In genomic region chr3:23915537-23916108, GRCh38 we compare ENCODE assay signal across 8 cellular contexts. TPM values are rescaled to one million over a fixed set of nuclear protein-coding genes. Genes with fewer than 3 reads are reported as not detected.
DNase-seq lines count a peak whose midpoint lies in the region; ATAC-seq, FAIRE-seq and TF ChIP-seq lines count a peak whose summit lies in the region.

No MANE protein-coding gene starts in this region.

- H3K4me3 Mint-ChIP-seq in CD8-positive, alpha-beta memory T cell: peak overlapping the region; percentile 98 to 100 (median 99)

- H3K4me2 ChIP-seq in Karpas-422 (ENCODE audit: low read depth, low read length, poor library complexity, severe bottlenecking): peak overlapping the region; percentile 85

- intact Hi-C loops in left lung (cut with DNase I): no loop called here

- no peaks in the 10 kb centered on the region for H3K9me3 Mint-ChIP-seq in CD8-positive, alpha-beta memory T cell

- no peaks in the 10 kb centered on the region for H3K27me3 ChIP-seq in CD8-positive, alpha-beta memory T cell (ENCODE audit: insufficient read depth, low read length, poor library complexity, severe bottlenecking)
- H3K27me3 ChIP-seq in Karpas-422 (ENCODE audit: low read length) (no peaks in the 10 kb centered on the region; the same call in 1 of the 2 replicates), left lung (no peaks in the 10 kb centered on the region), tibial nerve (no peaks in the 10 kb centered on the region)

- TF ChIP-seq POLR2A in tibial nerve (IDR thresholded peaks at IDR 0.05): no peak

- ATAC-seq in left lung: no peak

- peaks cover 4 to 44% (median 19%) of the 10 kb centered on the region in 3 donors for H3K36me3 Mint-ChIP-seq in CD8-positive, alpha-beta memory T cell

- no peaks in the 10 kb centered on the region for H3K9me3 ChIP-seq in CD8-positive, alpha-beta memory T cell (ENCODE audit: low read length)
- H3K9me3 ChIP-seq in Karpas-422 (ENCODE audit: low read length) (no peaks in the 10 kb centered on the region), left lung (no peaks in the 10 kb centered on the region), tibial nerve (no peaks in the 10 kb centered on the region)

- H4K20me1 ChIP-seq in Karpas-422 (ENCODE audit: insufficient read depth, low read depth, low read length): peaks cover 30% of the 10 kb centered on the region

- H3K4me3 ChIP-seq in CD8-positive, alpha-beta memory T cell (ENCODE audit: low read length): peak overlapping the region; percentile 94
- H3K4me3 ChIP-seq in Karpas-422 (ENCODE audit: low read length) (peak overlapping the region; percentile 86), left lung (peak overlapping the region; percentile 63 to 86), tibial nerve (peak overlapping the region in 3 of 4 donors; percentile 75 to 97 (median 90))

- TF ChIP-seq EP300 in tibial nerve (IDR thresholded peaks at IDR 0.05): no peak

- no peak for TF ChIP-seq CTCF in left lung (IDR thresholded peaks at IDR 0.05)
- no peak for TF ChIP-seq CTCF in tibial nerve (IDR thresholded peaks at IDR 0.05)

- H3K27ac Mint-ChIP-seq in CD8-positive, alpha-beta memory T cell: peak overlapping the region in 6 of 8 donors; percentile 79 to 98 (median 96)

- 47 to 54% (median 52%) methylated on average over 7 of the region's 7 CpGs for WGBS in adipose tissue, 3 donors
- 52 to 53% methylated on average over 7 of the region's 7 CpGs for WGBS in tibial nerve, 2 donors

- no peaks in the 10 kb centered on the region for H3K9me2 ChIP-seq in Karpas-422 (replicated peaks; ENCODE audit: insufficient read depth, low read length)

- peaks cover 17% of the 10 kb centered on the region for H3K79me2 ChIP-seq in Karpas-422 (ENCODE audit: low read length)

- peaks cover 41 to 68% (median 56%) of the 10 kb centered on the region in 3 donors for H3K4me1 Mint-ChIP-seq in CD8-positive, alpha-beta memory T cell

- H3K27me3 Mint-ChIP-seq in CD8-positive, alpha-beta memory T cell: peaks cover 0 to 3% of the 10 kb centered on the region in 2 donors

- no peak overlapping the region for H3K27ac ChIP-seq in CD8-positive, alpha-beta memory T cell (ENCODE audit: low read depth, low read length)
- H3K27ac ChIP-seq in Karpas-422 (ENCODE audit: low read length): no peak overlapping the region
- peak overlapping the region; percentile 42 for H3K27ac ChIP-seq in adipose tissue (ENCODE audit: low read depth, low read length)
- peak overlapping the region in 1 of 2 donors; percentile 94 for H3K27ac ChIP-seq in left lung
- H3K27ac ChIP-seq in tibial nerve: peak overlapping the region in 1 of 4 donors; percentile 96

- DNase-seq in CD8-positive, alpha-beta memory T cell: no peak
- DNase-seq in Karpas-422: no peak
- DNase-seq in left lung: no peak
- no peak for DNase-seq in tibial nerve (ENCODE audit: low spot score in 2 of 2)
- no peak for DNase-seq in H4 (ENCODE audit: low spot score)
- no peak for DNase-seq in GM19239 (ENCODE audit: insufficient read length, low spot score)
- DNase-seq in AG20443 (ENCODE audit: low spot score): no peak

- FAIRE-seq in GM19239 (lab: Jason Lieb, UNC): no peak

- H3K4me1 ChIP-seq in CD8-positive, alpha-beta memory T cell (ENCODE audit: insufficient read depth, low read length): peaks cover 28% of the 10 kb centered on the region
- peaks cover 25% of the 10 kb centered on the region for H3K4me1 ChIP-seq in Karpas-422 (ENCODE audit: low read length)
- H3K4me1 ChIP-seq in left lung: peaks cover 14 to 42% of the 10 kb centered on the region in 2 donors
- peaks cover 0 to 48% (median 17%) of the 10 kb centered on the region in 4 donors for H3K4me1 ChIP-seq in tibial nerve

- CTCF ChIA-PET in CD8-positive, alpha-beta memory T cell (lab: Charles Lee): interaction anchor here (1.1 to 1.2 kb wide), 2 partner anchors 24 to 31 kb away, joined by 3 to 5 read pairs; no protein-coding TSS in a partner anchor

- H3K9ac ChIP-seq in Karpas-422 (ENCODE audit: low read length): 0 out of 2 replicates have a peak overlapping the region, but pooled peaks have one; percentile 72

- H2AFZ ChIP-seq in Karpas-422 (ENCODE audit: low read length): no peak overlapping the region

- POLR2A ChIA-PET in CD8-positive, alpha-beta memory T cell (lab: Charles Lee): interaction anchor here (3.4 kb wide), 1 partner anchor 28 kb away, joined by 32 read pairs; no protein-coding TSS in a partner anchor

- peaks cover 17% of the 10 kb centered on the region for H3K36me3 ChIP-seq in CD8-positive, alpha-beta memory T cell (ENCODE audit: insufficient read depth, low read length)
- H3K36me3 ChIP-seq in Karpas-422 (ENCODE audit: insufficient read depth, low read length): peaks cover 30% of the 10 kb centered on the region
- H3K36me3 ChIP-seq in left lung: peaks cover 0 to 33% of the 10 kb centered on the region in 2 donors
- peaks cover 0 to 35% (median 4%) of the 10 kb centered on the region in 3 donors for H3K36me3 ChIP-seq in tibial nerve

RNA-seq across cellular contexts. Expression of gene NKIRAS1, which starts 1.2 kb away (rescaled TPM):
- total RNA-seq in CD8-positive, alpha-beta memory T cell: 1 to 10 TPM; 6.1 to 7.2 TPM
- 5.3 TPM for polyA plus RNA-seq in CD8-positive, alpha-beta memory T cell
- total RNA-seq in Karpas-422 (2014; rRNA removed; shearing (Covaris generic); ENCODE audit: low replicate concordance): 0.97 and 3.5 TPM in 2 replicates
- polyA plus RNA-seq in adipose tissue: 10 to 100 TPM in 1 of 3 donors, 1 to 10 TPM in 2; 4.1 to 11.8 (median 7.8) TPM
- 1 to 10 TPM; 8.8 to 9.6 TPM for total RNA-seq in left lung
- total RNA-seq in tibial nerve: 10 to 100 TPM in 2 of 4 donors, 1 to 10 TPM in 2; 6.6 to 14.9 (median 9.3) TPM
- total RNA-seq in H4 (2014; rRNA removed; shearing (Covaris generic)): 8.2 and 11.9 TPM in 2 replicates

RNA-seq across cellular contexts. Expression of gene RPL15, which starts 1.3 kb away (rescaled TPM):
- total RNA-seq in CD8-positive, alpha-beta memory T cell: 1,000 to 10,000 TPM; 2,200 to 2,237 TPM
- 4,233 TPM for polyA plus RNA-seq in CD8-positive, alpha-beta memory T cell
- 2,950 and 2,991 TPM in 2 replicates for total RNA-seq in Karpas-422 (2014; rRNA removed; shearing (Covaris generic); ENCODE audit: low replicate concordance)
- polyA plus RNA-seq in adipose tissue: 1,000 to 10,000 TPM; 2,587 to 4,221 (median 3,241) TPM
- total RNA-seq in left lung (1,000 to 10,000 TPM; 1,425 to 1,431 TPM), tibial nerve (1,000 to 10,000 TPM; 1,296 to 1,829 (median 1,447) TPM)
- 2,293 and 2,465 TPM in 2 replicates for total RNA-seq in H4 (2014; rRNA removed; shearing (Covaris generic))

RNA-seq across cellular contexts. Expression of gene NR1D2, which starts 29.5 kb away (rescaled TPM):
- total RNA-seq in CD8-positive, alpha-beta memory T cell: 1 to 10 TPM; 7.9 to 8.4 TPM
- polyA plus RNA-seq in CD8-positive, alpha-beta memory T cell: 57.1 TPM
- total RNA-seq in Karpas-422 (2014; rRNA removed; shearing (Covaris generic); ENCODE audit: low replicate concordance): 8.3 and 12.8 TPM in 2 replicates
- polyA plus RNA-seq in adipose tissue: 10 to 100 TPM in 1 of 3 donors, 1 to 10 TPM in 2; 6.3 to 15.4 (median 7.6) TPM
- total RNA-seq in left lung: 10 to 100 TPM; 18.8 to 40.0 TPM
- 10 to 100 TPM; 27.3 to 68.2 (median 52.8) TPM for total RNA-seq in tibial nerve
- 17.7 and 20.2 TPM in 2 replicates for total RNA-seq in H4 (2014; rRNA removed; shearing (Covaris generic))
